ENCODE assay signal across 13 cellular contexts in genomic region chr5:102628449-102629175, GRCh38.
A peak's percentile ranks its signal among the peaks of the same experiment; 100 is the strongest.
DNase-seq lines count a peak whose midpoint lies in the region; ATAC-seq, FAIRE-seq and TF ChIP-seq lines count a peak whose summit lies in the region.
"Had no signal": no experiment of that assay in that cellular context is flagged by ENCODE, and none has a peak within 500 bp of the region (broad histone marks: within the 10 kb centered on the region; RNA-seq: fewer than 3 reads in every experiment).

No MANE protein-coding gene starts in this region.

- H3K4me3 ChIP-seq in fibroblast of the aortic adventitia (ENCODE audit: low read depth, low read length) (no peak overlapping the region), smooth muscle cell (no peak overlapping the region)
- H3K4me3 ChIP-seq: cardiac muscle cell, SK-N-MC had no signal

- no peak overlapping the region for H3K27ac Mint-ChIP-seq in activated T-helper 17 cell treated with anti-CD3 and anti-CD28 coated beads, Interleukin-2, amount 50 U/mL, for 72 hours

- H3K79me2 ChIP-seq in smooth muscle cell (ENCODE audit: low read depth) = peaks cover 3% of the 10 kb centered on the region

- H3K9me3 ChIP-seq in smooth muscle cell (replicated peaks; ENCODE audit: low read depth) = no peaks in the 10 kb centered on the region

- H2AFZ ChIP-seq in smooth muscle cell (ENCODE audit: low read depth) = no peak overlapping the region

- peak overlapping the region; percentile 93 for H3K27ac ChIP-seq in smooth muscle cell (ENCODE audit: low read depth)
- H3K27ac ChIP-seq: cardiac muscle cell, SK-N-MC had no signal

- H3K36me3 Mint-ChIP-seq in activated T-helper 17 cell treated with anti-CD3 and anti-CD28 coated beads, Interleukin-2, amount 50 U/mL, for 72 hours (ENCODE audit: low read depth) = no peaks in the 10 kb centered on the region

- no peaks in the 10 kb centered on the region for H3K4me1 Mint-ChIP-seq in activated T-helper 17 cell treated with anti-CD3 and anti-CD28 coated beads, Interleukin-2, amount 50 U/mL, for 72 hours

- no peak for TF ChIP-seq POLR2A in H54 (IDR thresholded peaks at IDR 0.05; ENCODE audit: low read depth, low read length)

- peak overlapping the region; percentile 64 for H3K9ac ChIP-seq in smooth muscle cell (ENCODE audit: low read depth)

- no peak overlapping the region for H3K4me3 Mint-ChIP-seq in activated T-helper 17 cell treated with anti-CD3 and anti-CD28 coated beads, Interleukin-2, amount 50 U/mL, for 72 hours

- no peaks in the 10 kb centered on the region for H3K36me3 ChIP-seq in smooth muscle cell (ENCODE audit: low read depth)
- H3K36me3 ChIP-seq: cardiac muscle cell had no signal

- H3K27me3 ChIP-seq in smooth muscle cell (ENCODE audit: low read depth) = no peaks in the 10 kb centered on the region
- H3K27me3 ChIP-seq: cardiac muscle cell had no signal

- ATAC-seq in SK-N-SH treated with all-trans-retinoic acid at 6 μM for 48 hours (peak; percentile 67), GM21529 (IDR thresholded peaks at IDR 0.05; ENCODE audit: unreplicated experiment) (no peak)
- no peak for ATAC-seq in activated T-helper 17 cell treated with anti-CD3 and anti-CD28 coated beads, Interleukin-2, amount 50 U/mL, for 72 hours (replicated peaks)

- H3K4me2 ChIP-seq in smooth muscle cell = peak overlapping the region; percentile 74

- 26% methylated on average over 3 of the region's 3 CpGs for WGBS in smooth muscle cell (ENCODE audit: low lambda C conversion rate)

- H3K27me3 Mint-ChIP-seq in activated T-helper 17 cell treated with anti-CD3 and anti-CD28 coated beads, Interleukin-2, amount 50 U/mL, for 72 hours = peaks cover 20% of the 10 kb centered on the region

- H3K4me1 ChIP-seq in smooth muscle cell (ENCODE audit: low read depth) = peaks cover 17% of the 10 kb centered on the region

- peaks cover 25% of the 10 kb centered on the region for H3F3A ChIP-seq in smooth muscle cell (ENCODE audit: low read depth)

- no peak for TF ChIP-seq CTCF in fibroblast of the aortic adventitia (IDR thresholded peaks at IDR 0.05; ENCODE audit: insufficient read depth, low read length)
- TF ChIP-seq CTCF in smooth muscle cell (IDR thresholded peaks at IDR 0.05; ENCODE audit: borderline replicate concordance, insufficient read depth, poor library complexity, severe bottlenecking) = no peak

- FAIRE-seq in H54 (lab: Jason Lieb, UNC) = peak; percentile 23
- FAIRE-seq: G401.6 had no signal

- DNase-seq in H54 (ENCODE audit: insufficient read length, low spot score) (no peak), fibroblast of the aortic adventitia (ENCODE audit: low read depth) (peak; percentile 18), smooth muscle cell (lab: John Stamatoyannopoulos, UW; ENCODE audit: unreplicated experiment) (no peak), ureter (ENCODE audit: low spot score) (no peak)
- DNase-seq in activated CD4-positive, alpha-beta T cell treated with anti-CD3 and anti-CD28 coated beads for 1 hour = no peak
- DNase-seq: hippocampal formation, NCI-H2171 had no signal

- H3K9me3 Mint-ChIP-seq in activated T-helper 17 cell treated with anti-CD3 and anti-CD28 coated beads, Interleukin-2, amount 50 U/mL, for 72 hours = peaks cover 6% of the 10 kb centered on the region

- H4K20me1 ChIP-seq in smooth muscle cell (ENCODE audit: low read depth) = no peaks in the 10 kb centered on the region

TF ChIP-seq in SK-N-SH treated with all-trans-retinoic acid at 6 μM for 48 hours, 23 proteins besides CTCF, POLR2A, EP300 and RAD21:
- no peak for TF ChIP-seq SNAI2 (CRISPR knock-in tag; IDR thresholded peaks at IDR 0.05)
- TF ChIP-seq ISL1 (CRISPR knock-in tag; IDR thresholded peaks at IDR 0.05) = no peak
